In genomic region chr14:50121506-50121905, GRCh38 we compare ENCODE assay signal across 14 cellular contexts. TPM values are rescaled to one million over a fixed set of nuclear protein-coding genes. Genes with fewer than 3 reads are reported as not detected.
DNase-seq lines count a peak whose midpoint lies in the region; ATAC-seq, FAIRE-seq and TF ChIP-seq lines count a peak whose summit lies in the region.
"Had no signal": no experiment of that assay in that cellular context is flagged by ENCODE, and none has a peak within 500 bp of the region (broad histone marks: within the 10 kb centered on the region; RNA-seq: fewer than 3 reads in every experiment).

No MANE protein-coding gene starts in this region.

- no peak overlapping the region for H3K4me2 ChIP-seq in GM23338
- H3K4me2 ChIP-seq: PC-9 had no signal

- no peaks in the 10 kb centered on the region for H3K36me3 ChIP-seq in GM23338 (ENCODE audit: insufficient read depth)
- H3K36me3 ChIP-seq: BE2C, HAP-1 had no signal

- H3K4me3 Mint-ChIP-seq in mesothelial cell of epicardium (no peak overlapping the region), GM23338 (no peak overlapping the region)
- no peak overlapping the region for H3K4me3 Mint-ChIP-seq in stimulated activated effector memory CD8-positive, alpha-beta T cell treated with anti-CD3 and anti-CD28 coated beads, Interleukin-12 subunit alpha, Interleukin-12 subunit beta, amount 100 ng/mL, for 72 hours
- H3K4me3 Mint-ChIP-seq: CD4-positive, alpha-beta memory T cell had no signal

- H3K27me3 Mint-ChIP-seq in mesothelial cell of epicardium (ENCODE audit: low read depth) (no peaks in the 10 kb centered on the region), GM23338 (ENCODE audit: insufficient read depth, low read depth, poor library complexity) (peaks cover 2% of the 10 kb centered on the region)
- H3K27me3 Mint-ChIP-seq: CD4-positive, alpha-beta memory T cell had no signal

- H3K4me3 ChIP-seq in GM23338 = no peak overlapping the region
- H3K4me3 ChIP-seq: HAP-1, PC-9 had no signal

- H3F3A ChIP-seq in GM23338 (replicated peaks; ENCODE audit: low read depth) = no peaks in the 10 kb centered on the region

- no peak overlapping the region for H2AFZ ChIP-seq in GM23338
- H2AFZ ChIP-seq: PC-9 had no signal

- no peaks in the 10 kb centered on the region for H3K9me2 ChIP-seq in GM23338 (ENCODE audit: insufficient read depth)

- H3K4me1 ChIP-seq in GM23338 (ENCODE audit: insufficient read depth) = peaks cover 13% of the 10 kb centered on the region

- H3K9me3 Mint-ChIP-seq in mesothelial cell of epicardium (no peaks in the 10 kb centered on the region), GM23338 (no peaks in the 10 kb centered on the region)
- no peaks in the 10 kb centered on the region for H3K9me3 Mint-ChIP-seq in stimulated activated effector memory CD8-positive, alpha-beta T cell treated with anti-CD3 and anti-CD28 coated beads, Interleukin-12 subunit alpha, Interleukin-12 subunit beta, amount 100 ng/mL, for 72 hours

- no peaks in the 10 kb centered on the region for H3K27me3 ChIP-seq in GM23338 (ENCODE audit: insufficient read depth)
- H3K27me3 ChIP-seq: BE2C had no signal

- H3K27ac Mint-ChIP-seq in mesothelial cell of epicardium (peak overlapping the region; percentile 28), GM23338 (no peak overlapping the region)
- peak overlapping the region; percentile 16 for H3K27ac Mint-ChIP-seq in stimulated activated effector memory CD8-positive, alpha-beta T cell treated with anti-CD3 and anti-CD28 coated beads, Interleukin-12 subunit alpha, Interleukin-12 subunit beta, amount 100 ng/mL, for 72 hours

- peaks cover 29% of the 10 kb centered on the region for H3K36me3 Mint-ChIP-seq in mesothelial cell of epicardium
- H3K36me3 Mint-ChIP-seq in stimulated activated effector memory CD8-positive, alpha-beta T cell treated with anti-CD3 and anti-CD28 coated beads, Interleukin-12 subunit alpha, Interleukin-12 subunit beta, amount 100 ng/mL, for 72 hours = peaks cover 38% of the 10 kb centered on the region
- no peaks in the 10 kb centered on the region for H3K36me3 Mint-ChIP-seq in GM23338 (ENCODE audit: low read depth)

- TF ChIP-seq POLR2A in GM12891 (IDR thresholded peaks at IDR 0.05; ENCODE audit: low read depth, low read length) = no peak

- TF ChIP-seq CTCF in mesothelial cell of epicardium (IDR thresholded peaks at IDR 0.05; ENCODE audit: unreplicated experiment) (no peak), GM23338 (conservative IDR thresholded peaks at IDR 0.05; ENCODE audit: low read depth in 2 of 2) (no peak)

- no peaks in the 10 kb centered on the region for H4K20me1 ChIP-seq in GM23338 (replicated peaks; ENCODE audit: insufficient read depth)

- H3K4me1 Mint-ChIP-seq in mesothelial cell of epicardium = peaks cover 21% of the 10 kb centered on the region
- peaks cover 11% of the 10 kb centered on the region for H3K4me1 Mint-ChIP-seq in stimulated activated effector memory CD8-positive, alpha-beta T cell treated with anti-CD3 and anti-CD28 coated beads, Interleukin-12 subunit alpha, Interleukin-12 subunit beta, amount 100 ng/mL, for 72 hours
- peaks cover 20% of the 10 kb centered on the region for H3K4me1 Mint-ChIP-seq in GM23338

- no peaks in the 10 kb centered on the region for H3K79me2 ChIP-seq in GM23338 (replicated peaks; ENCODE audit: insufficient read depth)

- DNase-seq in GM12891 (ENCODE audit: insufficient read length, low spot score) (no peak), mesothelial cell of epicardium (ENCODE audit: low spot score in 2 of 2, unreplicated experiment in 2 of 2) (no peak), NCI-H524 (lab: John Stamatoyannopoulos, UW) (no peak), GM23338 (ENCODE audit: low spot score) (no peak), frontal cortex (ENCODE audit: low spot score in 2 of 2) (no peak)
- DNase-seq in stimulated activated effector memory CD8-positive, alpha-beta T cell treated with anti-CD3 and anti-CD28 coated beads, Interleukin-12 subunit alpha, Interleukin-12 subunit beta, amount 100 ng/mL, for 72 hours (ENCODE audit: low spot score in 2 of 2) = no peak
- DNase-seq: BE2C; CD4-positive, alpha-beta memory T cell; NCI-H1105 treated with DMSO at 0.1 percent for 48 hours; NCI-H1694 treated with DMSO at 0.1 percent for 48 hours; NCI-H748 treated with DMSO at 0.1 percent for 48 hours; PC-9 had no signal

- FAIRE-seq in GM12891 (lab: Jason Lieb, UNC) = peak; percentile 76
- FAIRE-seq in frontal cortex (lab: Jason Lieb, UNC) = no peak

- peak overlapping the region; percentile 2 for H3K27ac ChIP-seq in angular gyrus (ENCODE audit: low read depth, low read length)
- no peak overlapping the region for H3K27ac ChIP-seq in GM23338 (ENCODE audit: low read depth)
- H3K27ac ChIP-seq: PC-9 had no signal

- no peak for ATAC-seq in stimulated activated effector memory CD8-positive, alpha-beta T cell treated with anti-CD3 and anti-CD28 coated beads, Interleukin-12 subunit alpha, Interleukin-12 subunit beta, amount 100 ng/mL, for 72 hours
- ATAC-seq in GM23338 = no peak

TF ChIP-seq in GM12891, 5 proteins besides CTCF, POLR2A, EP300 and RAD21:
- TF ChIP-seq SPI1 (IDR thresholded peaks at IDR 0.05; ENCODE audit: low read depth, low read length) = no peak
- no peak for TF ChIP-seq PAX5 (IDR thresholded peaks at IDR 0.05; ENCODE audit: insufficient read depth, low read length, severe bottlenecking)
- no peak for TF ChIP-seq POU2F2 (IDR thresholded peaks at IDR 0.05; ENCODE audit: low read depth, low read length)
- TF ChIP-seq TAF1 (IDR thresholded peaks at IDR 0.05; ENCODE audit: low read depth, low read length) = no peak
- TF ChIP-seq POLR2AphosphoS5 (IDR thresholded peaks at IDR 0.05; ENCODE audit: low read depth, low read length) = no peak

TF ChIP-seq in GM23338, 12 proteins besides CTCF, POLR2A, EP300 and RAD21 (continues in another document):
- TF ChIP-seq ZNF331 (CRISPR knock-in tag; IDR thresholded peaks at IDR 0.05; ENCODE audit: low read depth) (no peak), NANOG (IDR thresholded peaks at IDR 0.05; ENCODE audit: borderline replicate concordance) (no peak), ETS1 (IDR thresholded peaks at IDR 0.05) (no peak), EZH2phosphoT487 (IDR thresholded peaks at IDR 0.05; ENCODE audit: unreplicated experiment) (no peak), JUNB (IDR thresholded peaks at IDR 0.05; ENCODE audit: unreplicated experiment) (no peak), EZH2 (IDR thresholded peaks at IDR 0.05; ENCODE audit: low read depth, unreplicated experiment) (no peak), REST (IDR thresholded peaks at IDR 0.05; ENCODE audit: unreplicated experiment) (no peak), CREB1 (CRISPR knock-in tag; IDR thresholded peaks at IDR 0.05; ENCODE audit: low read depth) (no peak), POLR2AphosphoS5 (IDR thresholded peaks at IDR 0.05; ENCODE audit: low read depth) (no peak), STAT1 (IDR thresholded peaks at IDR 0.05; ENCODE audit: unreplicated experiment) (no peak), ZNF114 (CRISPR knock-in tag; IDR thresholded peaks at IDR 0.05) (no peak)

RNA-seq across cellular contexts. Expression of gene VCPKMT, which starts 5.1 kb away (rescaled TPM):
- polyA plus RNA-seq in GM12891 (2012; ENCODE audit: low read depth, missing spikeins) = 13.1 TPM
- total RNA-seq in mesothelial cell of epicardium (12.9 to 15.6 TPM (median 14.0 TPM) in 3 replicates), frontal cortex (9.8 TPM)
- total RNA-seq in GM23338 (2014; rRNA removed; shearing (Covaris generic)) = 8.0 and 12.3 TPM in 2 replicates
- polyA plus RNA-seq in GM23338 (2016; fragmentation: Nextera tagmentation; extraction: Ambion mirVana) = 12.6 and 15.8 TPM in 2 replicates
